In the genomic region with DNA sequence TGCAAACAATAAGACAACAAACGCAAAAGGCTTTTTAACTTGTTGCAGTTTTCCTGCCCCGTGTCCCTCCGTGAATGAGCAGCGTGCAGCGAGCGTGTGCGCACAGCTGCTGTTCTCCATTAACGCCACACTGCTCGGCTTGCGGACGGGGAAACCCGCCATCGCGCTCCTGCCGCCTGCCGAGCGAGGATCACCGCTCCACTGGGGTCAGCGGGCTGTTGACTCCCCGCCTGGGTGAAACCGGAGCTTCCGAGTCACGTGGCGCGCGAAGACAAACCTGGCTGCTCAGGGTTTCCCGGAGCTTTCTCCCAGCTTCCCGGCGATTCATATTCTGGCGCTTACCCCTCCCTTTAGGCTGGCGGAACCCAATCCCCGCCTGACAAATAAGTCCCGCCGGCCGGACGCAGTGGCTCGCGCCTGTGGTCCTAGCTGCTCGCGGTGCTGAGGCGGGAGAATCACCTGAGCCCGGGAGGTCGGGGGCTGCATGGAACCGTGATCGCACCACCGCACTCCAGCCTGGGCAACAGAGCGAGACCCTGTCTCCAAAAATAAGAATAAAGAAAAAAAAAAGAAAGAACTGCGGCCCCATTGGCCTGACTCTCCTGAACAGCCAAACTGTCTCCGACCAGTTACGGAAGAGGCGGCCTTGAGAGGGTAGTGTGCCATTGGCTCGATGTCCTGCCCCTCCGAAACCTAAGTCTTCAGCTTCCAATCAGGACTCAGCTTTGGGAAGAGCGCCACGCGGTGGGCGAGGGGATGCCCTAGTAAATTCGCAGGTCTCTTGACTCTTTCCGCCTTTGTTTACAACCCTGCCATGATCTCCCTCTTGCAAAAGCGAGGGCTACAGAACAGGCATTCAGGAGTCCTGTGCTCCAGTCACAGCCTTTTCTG, we compare ENCODE assay signal across 1 cellular context.
A peak's percentile ranks its signal among the peaks of the same experiment; 100 is the strongest.
TF ChIP-seq lines count a peak whose summit lies in the region.

A gene with protein sequence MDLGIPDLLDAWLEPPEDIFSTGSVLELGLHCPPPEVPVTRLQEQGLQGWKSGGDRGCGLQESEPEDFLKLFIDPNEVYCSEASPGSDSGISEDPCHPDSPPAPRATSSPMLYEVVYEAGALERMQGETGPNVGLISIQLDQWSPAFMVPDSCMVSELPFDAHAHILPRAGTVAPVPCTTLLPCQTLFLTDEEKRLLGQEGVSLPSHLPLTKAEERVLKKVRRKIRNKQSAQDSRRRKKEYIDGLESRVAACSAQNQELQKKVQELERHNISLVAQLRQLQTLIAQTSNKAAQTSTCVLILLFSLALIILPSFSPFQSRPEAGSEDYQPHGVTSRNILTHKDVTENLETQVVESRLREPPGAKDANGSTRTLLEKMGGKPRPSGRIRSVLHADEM (plus strand): TSS at position 794 of the 891 bp plus-strand sequence. CDS start 624 bp downstream, outside the sequence.

TF ChIP-seq in H1, 55 proteins besides CTCF, POLR2A, EP300 and RAD21 (continued from another document):
- TF ChIP-seq, protein P1, sequence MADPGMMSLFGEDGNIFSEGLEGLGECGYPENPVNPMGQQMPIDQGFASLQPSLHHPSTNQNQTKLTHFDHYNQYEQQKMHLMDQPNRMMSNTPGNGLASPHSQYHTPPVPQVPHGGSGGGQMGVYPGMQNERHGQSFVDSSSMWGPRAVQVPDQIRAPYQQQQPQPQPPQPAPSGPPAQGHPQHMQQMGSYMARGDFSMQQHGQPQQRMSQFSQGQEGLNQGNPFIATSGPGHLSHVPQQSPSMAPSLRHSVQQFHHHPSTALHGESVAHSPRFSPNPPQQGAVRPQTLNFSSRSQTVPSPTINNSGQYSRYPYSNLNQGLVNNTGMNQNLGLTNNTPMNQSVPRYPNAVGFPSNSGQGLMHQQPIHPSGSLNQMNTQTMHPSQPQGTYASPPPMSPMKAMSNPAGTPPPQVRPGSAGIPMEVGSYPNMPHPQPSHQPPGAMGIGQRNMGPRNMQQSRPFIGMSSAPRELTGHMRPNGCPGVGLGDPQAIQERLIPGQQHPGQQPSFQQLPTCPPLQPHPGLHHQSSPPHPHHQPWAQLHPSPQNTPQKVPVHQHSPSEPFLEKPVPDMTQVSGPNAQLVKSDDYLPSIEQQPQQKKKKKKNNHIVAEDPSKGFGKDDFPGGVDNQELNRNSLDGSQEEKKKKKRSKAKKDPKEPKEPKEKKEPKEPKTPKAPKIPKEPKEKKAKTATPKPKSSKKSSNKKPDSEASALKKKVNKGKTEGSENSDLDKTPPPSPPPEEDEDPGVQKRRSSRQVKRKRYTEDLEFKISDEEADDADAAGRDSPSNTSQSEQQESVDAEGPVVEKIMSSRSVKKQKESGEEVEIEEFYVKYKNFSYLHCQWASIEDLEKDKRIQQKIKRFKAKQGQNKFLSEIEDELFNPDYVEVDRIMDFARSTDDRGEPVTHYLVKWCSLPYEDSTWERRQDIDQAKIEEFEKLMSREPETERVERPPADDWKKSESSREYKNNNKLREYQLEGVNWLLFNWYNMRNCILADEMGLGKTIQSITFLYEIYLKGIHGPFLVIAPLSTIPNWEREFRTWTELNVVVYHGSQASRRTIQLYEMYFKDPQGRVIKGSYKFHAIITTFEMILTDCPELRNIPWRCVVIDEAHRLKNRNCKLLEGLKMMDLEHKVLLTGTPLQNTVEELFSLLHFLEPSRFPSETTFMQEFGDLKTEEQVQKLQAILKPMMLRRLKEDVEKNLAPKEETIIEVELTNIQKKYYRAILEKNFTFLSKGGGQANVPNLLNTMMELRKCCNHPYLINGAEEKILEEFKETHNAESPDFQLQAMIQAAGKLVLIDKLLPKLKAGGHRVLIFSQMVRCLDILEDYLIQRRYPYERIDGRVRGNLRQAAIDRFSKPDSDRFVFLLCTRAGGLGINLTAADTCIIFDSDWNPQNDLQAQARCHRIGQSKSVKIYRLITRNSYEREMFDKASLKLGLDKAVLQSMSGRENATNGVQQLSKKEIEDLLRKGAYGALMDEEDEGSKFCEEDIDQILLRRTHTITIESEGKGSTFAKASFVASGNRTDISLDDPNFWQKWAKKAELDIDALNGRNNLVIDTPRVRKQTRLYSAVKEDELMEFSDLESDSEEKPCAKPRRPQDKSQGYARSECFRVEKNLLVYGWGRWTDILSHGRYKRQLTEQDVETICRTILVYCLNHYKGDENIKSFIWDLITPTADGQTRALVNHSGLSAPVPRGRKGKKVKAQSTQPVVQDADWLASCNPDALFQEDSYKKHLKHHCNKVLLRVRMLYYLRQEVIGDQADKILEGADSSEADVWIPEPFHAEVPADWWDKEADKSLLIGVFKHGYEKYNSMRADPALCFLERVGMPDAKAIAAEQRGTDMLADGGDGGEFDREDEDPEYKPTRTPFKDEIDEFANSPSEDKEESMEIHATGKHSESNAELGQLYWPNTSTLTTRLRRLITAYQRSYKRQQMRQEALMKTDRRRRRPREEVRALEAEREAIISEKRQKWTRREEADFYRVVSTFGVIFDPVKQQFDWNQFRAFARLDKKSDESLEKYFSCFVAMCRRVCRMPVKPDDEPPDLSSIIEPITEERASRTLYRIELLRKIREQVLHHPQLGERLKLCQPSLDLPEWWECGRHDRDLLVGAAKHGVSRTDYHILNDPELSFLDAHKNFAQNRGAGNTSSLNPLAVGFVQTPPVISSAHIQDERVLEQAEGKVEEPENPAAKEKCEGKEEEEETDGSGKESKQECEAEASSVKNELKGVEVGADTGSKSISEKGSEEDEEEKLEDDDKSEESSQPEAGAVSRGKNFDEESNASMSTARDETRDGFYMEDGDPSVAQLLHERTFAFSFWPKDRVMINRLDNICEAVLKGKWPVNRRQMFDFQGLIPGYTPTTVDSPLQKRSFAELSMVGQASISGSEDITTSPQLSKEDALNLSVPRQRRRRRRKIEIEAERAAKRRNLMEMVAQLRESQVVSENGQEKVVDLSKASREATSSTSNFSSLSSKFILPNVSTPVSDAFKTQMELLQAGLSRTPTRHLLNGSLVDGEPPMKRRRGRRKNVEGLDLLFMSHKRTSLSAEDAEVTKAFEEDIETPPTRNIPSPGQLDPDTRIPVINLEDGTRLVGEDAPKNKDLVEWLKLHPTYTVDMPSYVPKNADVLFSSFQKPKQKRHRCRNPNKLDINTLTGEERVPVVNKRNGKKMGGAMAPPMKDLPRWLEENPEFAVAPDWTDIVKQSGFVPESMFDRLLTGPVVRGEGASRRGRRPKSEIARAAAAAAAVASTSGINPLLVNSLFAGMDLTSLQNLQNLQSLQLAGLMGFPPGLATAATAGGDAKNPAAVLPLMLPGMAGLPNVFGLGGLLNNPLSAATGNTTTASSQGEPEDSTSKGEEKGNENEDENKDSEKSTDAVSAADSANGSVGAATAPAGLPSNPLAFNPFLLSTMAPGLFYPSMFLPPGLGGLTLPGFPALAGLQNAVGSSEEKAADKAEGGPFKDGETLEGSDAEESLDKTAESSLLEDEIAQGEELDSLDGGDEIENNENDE (IDR thresholded peaks at IDR 0.05; ENCODE audit: insufficient replicate concordance, low read length): no peak
- TF ChIP-seq SP1 (IDR thresholded peaks at IDR 0.05; ENCODE audit: low read depth, low read length) (peak; percentile 98), SIX5 (IDR thresholded peaks at IDR 0.05; ENCODE audit: low read depth, low read length) (0 out of 2 replicates have a peak, but pooled peaks have one; percentile 12), NRF1 (IDR thresholded peaks at IDR 0.05; ENCODE audit: low read depth, low read length) (no peak), KDM1A (IDR thresholded peaks at IDR 0.05; ENCODE audit: borderline replicate concordance, low read length) (peak; percentile 91), GTF2F1 (IDR thresholded peaks at IDR 0.05; ENCODE audit: borderline replicate concordance, low read depth, low read length) (peak; percentile 40; the same call in 1 of the 2 replicates)
